11 cellular contexts compared by ENCODE assay signal in genomic region chr10:74021248-74022055, GRCh38. TPM values are rescaled to one million over a fixed set of nuclear protein-coding genes. Genes with fewer than 3 reads are reported as not detected.
DNase-seq lines count a peak whose midpoint lies in the region; ATAC-seq and TF ChIP-seq lines count a peak whose summit lies in the region.
"Had no signal": no experiment of that assay in that cellular context is flagged by ENCODE, and none has a peak within 500 bp of the region (broad histone marks: within the 10 kb centered on the region; RNA-seq: fewer than 3 reads in every experiment).

No MANE protein-coding gene starts in this region.

- no peak overlapping the region for H3K4ac ChIP-seq in trophoblast cell (ENCODE audit: low read depth, low read length)

- H3K18ac ChIP-seq in trophoblast cell (ENCODE audit: low read length), result no peak overlapping the region

- H3K4me3 ChIP-seq in NB4 (ENCODE audit: low read depth, low read length), result no peak overlapping the region
- no peak overlapping the region for H3K4me3 ChIP-seq in coronary artery
- H3K4me3 ChIP-seq in trophoblast cell (ENCODE audit: low read depth, low read length), result no peak overlapping the region
- H3K4me3 ChIP-seq: HAP-1, ovary had no signal

- H3K23ac ChIP-seq in trophoblast cell (ENCODE audit: low read length), result no peak overlapping the region

- no peaks in the 10 kb centered on the region for H3K79me1 ChIP-seq in trophoblast cell (ENCODE audit: low read length)

- DNase-seq in EH (ENCODE audit: low read depth), result peak; percentile 85
- peak; percentile 28 for DNase-seq in NB4 (ENCODE audit: low read depth)
- DNase-seq in coronary artery (ENCODE audit: low spot score), result no peak
- DNase-seq in trophoblast cell, result peak in 1 of 2 donors; percentile 72
- no peak for DNase-seq in T-helper 9 cell
- no peak for DNase-seq in SKM-1 treated with dmso at 0.1 percent for 144 hours (lab: John Stamatoyannopoulos, UW; ENCODE audit: unreplicated experiment)
- DNase-seq: NK-92 treated with Interleukin-12 subunit alpha and Interleukin-12 subunit beta, amount 100 ng/mL, for 24 hours; ovary had no signal

- H4K8ac ChIP-seq in trophoblast cell (ENCODE audit: low read depth, low read length), result no peak overlapping the region

- no peak for TF ChIP-seq POLR2A in NB4 (IDR thresholded peaks at IDR 0.05; ENCODE audit: extremely low read depth, insufficient read length)

- no peak overlapping the region for H3K4me2 ChIP-seq in trophoblast cell (ENCODE audit: low read length)

- H3K27ac ChIP-seq in coronary artery, result peak overlapping the region; percentile 42 to 47
- H3K27ac ChIP-seq in trophoblast cell (ENCODE audit: low read depth, low read length), result peak overlapping the region; percentile 24
- H3K27ac ChIP-seq: ovary had no signal

- H2AFZ ChIP-seq in trophoblast cell (ENCODE audit: insufficient read depth, low read length, poor library complexity), result no peak overlapping the region

- H3K79me2 ChIP-seq in trophoblast cell (ENCODE audit: control insufficient read depth, insufficient read depth, low read length, poor library complexity), result peaks cover 2% of the 10 kb centered on the region

- 100% methylated on average over 1 of the region's 4 CpGs for WGBS in trophoblast cell (ENCODE audit: extremely low coverage, insufficient coverage, insufficient read length)

- no peak overlapping the region for H4K12ac ChIP-seq in trophoblast cell (ENCODE audit: low read depth, low read length)

- no peak overlapping the region for H2BK5ac ChIP-seq in trophoblast cell (ENCODE audit: low read depth, low read length, poor library complexity)

- TF ChIP-seq CTCF in NB4 (IDR thresholded peaks at IDR 0.05; ENCODE audit: low read depth, low read length), result no peak
- TF ChIP-seq CTCF in coronary artery (IDR thresholded peaks at IDR 0.05), result no peak

- no peak overlapping the region for H2BK12ac ChIP-seq in trophoblast cell (ENCODE audit: low read length)

- peaks cover 0 to 9% of the 10 kb centered on the region in 2 experiments for H3K4me1 ChIP-seq in trophoblast cell (ENCODE audit: control insufficient read depth in 1 of 2, insufficient read depth in 2 of 2, low read length in 2 of 2)

- no peak overlapping the region for H3K9ac ChIP-seq in trophoblast cell (ENCODE audit: low read length)

- no peak overlapping the region for H2BK120ac ChIP-seq in trophoblast cell (ENCODE audit: insufficient read depth, low read length, poor library complexity)

- no peak overlapping the region for H3K14ac ChIP-seq in trophoblast cell (ENCODE audit: low read length)

- no peaks in the 10 kb centered on the region for H3K9me3 ChIP-seq in trophoblast cell (ENCODE audit: insufficient read depth, low read depth, low read length)
- H3K9me3 ChIP-seq: HAP-1, ovary had no signal

- H2AK5ac ChIP-seq in trophoblast cell (ENCODE audit: low read length), result no peak overlapping the region

- ATAC-seq in GM21515 (IDR thresholded peaks at IDR 0.05; ENCODE audit: unreplicated experiment) (no peak), HG03460 (IDR thresholded peaks at IDR 0.05; ENCODE audit: unreplicated experiment) (no peak)

- no peaks in the 10 kb centered on the region for H3K36me3 ChIP-seq in trophoblast cell (ENCODE audit: control insufficient read depth in 1 of 2, insufficient read depth in 2 of 2, low read length in 2 of 2)
- H3K36me3 ChIP-seq: ovary had no signal

- no peak overlapping the region for H4K91ac ChIP-seq in trophoblast cell (ENCODE audit: low read depth, low read length)

- no peaks in the 10 kb centered on the region for H3K27me3 ChIP-seq in trophoblast cell (ENCODE audit: insufficient read depth, low read length)
- H3K27me3 ChIP-seq: ovary had no signal

RNA-seq across cellular contexts. Expression of gene VCL, which starts 23.5 kb away (rescaled TPM):
- polyA plus RNA-seq in trophoblast cell (2013), result 100 and 103 TPM in 2 replicates

Comparison
In these comparisons a context has a peak if more than half of its experiments do, and no peak if none do; other contexts are left out.
1. DNase-seq: peak in EH (single experiment) and NB4 (single experiment); none in coronary artery (single experiment), T-helper 9 cell (single experiment) and SKM-1 treated with dmso at 0.1 percent for 144 hours (single experiment).